Comparison of ENCODE assay signal across 1 cellular context in genomic region chr2:68062680-68063387, GRCh38.
TF ChIP-seq lines count a peak whose summit lies in the region.

TSS of gene C1D (minus strand) at chr2:68063004. CDS start at chr2:68047310, 15,694 bp downstream.

TF ChIP-seq in K562, 482 proteins besides CTCF, POLR2A, EP300 and RAD21 (continued from another document and continues in another):
- TF ChIP-seq HLTF (IDR thresholded peaks at IDR 0.05): no peak
- peak; percentile 90 for TF ChIP-seq RBFOX2 (IDR thresholded peaks at IDR 0.05; ENCODE audit: low read depth, low read length)
- no peak for TF ChIP-seq SNIP1 (IDR thresholded peaks at IDR 0.05; ENCODE audit: low read depth)
- no peak for TF ChIP-seq ZNF717 (CRISPR knock-in tag; IDR thresholded peaks at IDR 0.05)
- TF ChIP-seq CSDE1 (IDR thresholded peaks at IDR 0.05): peak in 1 of 2 experiments; percentile 87; a peak in 2 of 4 replicates
- TF ChIP-seq TBP (optimal IDR thresholded peaks at IDR 0.05; ENCODE audit: low read depth, low read length): peak; percentile 72
- no peak for TF ChIP-seq ZNF232 (CRISPR knock-in tag; IDR thresholded peaks at IDR 0.05)
- TF ChIP-seq FOXK2 (conservative IDR thresholded peaks at IDR 0.05 in 1 of 2, IDR thresholded peaks at IDR 0.05 in 1 of 2; ENCODE audit: low read depth in 2 of 2): peak; percentile 89 to 92
- TF ChIP-seq RBM39 (optimal IDR thresholded peaks at IDR 0.05; ENCODE audit: low read depth, low read length): no peak
- TF ChIP-seq ZBTB43 (CRISPR knock-in tag; IDR thresholded peaks at IDR 0.05): no peak
- no peak for TF ChIP-seq ARHGAP35 (IDR thresholded peaks at IDR 0.05; ENCODE audit: partially characterized antibody)
- TF ChIP-seq CREBBP (IDR thresholded peaks at IDR 0.05; ENCODE audit: low read depth, low read length): no peak
- no peak for TF ChIP-seq FOXM1 (IDR thresholded peaks at IDR 0.05; ENCODE audit: low read depth)
- TF ChIP-seq FOXM1 (CRISPR knock-in tag; IDR thresholded peaks at IDR 0.05; ENCODE audit: low read depth): no peak
- no peak for TF ChIP-seq ARID1B (IDR thresholded peaks at IDR 0.05)
- no peak for TF ChIP-seq ZNF318 (IDR thresholded peaks at IDR 0.05; ENCODE audit: borderline replicate concordance in 1 of 2, low read depth in 1 of 2)
- peak; percentile 65 for TF ChIP-seq TAF9B (IDR thresholded peaks at IDR 0.05; ENCODE audit: partially characterized antibody)
- TF ChIP-seq NR2C1 (IDR thresholded peaks at IDR 0.05): no peak
- TF ChIP-seq NR2C1 (tag; IDR thresholded peaks at IDR 0.05): peak; percentile 27; the same call in 1 of the 2 replicates
- TF ChIP-seq NR0B1 (IDR thresholded peaks at IDR 0.05; ENCODE audit: partially characterized antibody): no peak
- no peak for TF ChIP-seq ZNF586 (CRISPR knock-in tag; conservative IDR thresholded peaks at IDR 0.05)
- TF ChIP-seq ZNF699 (CRISPR knock-in tag; IDR thresholded peaks at IDR 0.05; ENCODE audit: insufficient replicate concordance): no peak
- TF ChIP-seq ZNF644 (tag; IDR thresholded peaks at IDR 0.05; ENCODE audit: low read depth): no peak
- TF ChIP-seq ZNF512 (tag; IDR thresholded peaks at IDR 0.05): no peak
- TF ChIP-seq MYC (IDR thresholded peaks at IDR 0.05; ENCODE audit: low read depth, low read length): peak; percentile 90
- TF ChIP-seq MYC (CRISPR knock-in tag; IDR thresholded peaks at IDR 0.05; ENCODE audit: borderline replicate concordance, low read depth): no peak
- TF ChIP-seq GATAD2B (IDR thresholded peaks at IDR 0.05; ENCODE audit: borderline replicate concordance): no peak
- no peak for TF ChIP-seq BCL6 (CRISPR knock-in tag; IDR thresholded peaks at IDR 0.05)
- TF ChIP-seq ZNF764 (CRISPR knock-in tag; IDR thresholded peaks at IDR 0.05; ENCODE audit: low read depth): no peak
- TF ChIP-seq NR2C2 (CRISPR knock-in tag; IDR thresholded peaks at IDR 0.05): no peak
- TF ChIP-seq NR2C2 (tag; IDR thresholded peaks at IDR 0.05): peak; percentile 65
- TF ChIP-seq PRDM10 (IDR thresholded peaks at IDR 0.05; ENCODE audit: partially characterized antibody): peak; percentile 13
- no peak for TF ChIP-seq THRB (CRISPR knock-in tag; conservative IDR thresholded peaks at IDR 0.05)
- no peak for TF ChIP-seq ZKSCAN3 (CRISPR knock-in tag; IDR thresholded peaks at IDR 0.05)
- no peak for TF ChIP-seq TFE3 (CRISPR knock-in tag; IDR thresholded peaks at IDR 0.05)
